1 cellular context compared by ENCODE assay signal in the genomic region with DNA sequence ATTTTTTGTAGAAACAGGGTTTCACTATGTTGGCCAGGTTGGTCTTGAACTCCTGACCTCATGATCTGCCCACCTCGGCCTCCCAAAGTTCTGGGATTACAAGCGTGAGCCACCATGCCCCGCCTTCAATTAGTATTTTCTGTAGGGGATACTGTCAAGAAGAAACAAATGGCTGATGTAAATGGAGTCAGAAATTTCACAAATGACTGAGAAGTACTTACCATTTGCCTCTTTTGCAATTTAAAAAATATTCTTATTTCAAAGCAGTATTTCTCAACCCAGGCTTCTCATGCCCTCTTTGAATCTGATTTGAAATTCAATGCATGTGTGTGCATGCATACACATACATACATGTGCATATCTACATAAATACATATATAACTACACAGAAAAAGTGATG.
TF ChIP-seq lines count a peak whose summit lies in the region.

No MANE protein-coding gene starts in this region.

TF ChIP-seq in HepG2, 621 proteins besides CTCF, POLR2A, EP300 and RAD21 (continued from another document):
- peak; percentile 24; the same call in 1 of the 2 replicates for TF ChIP-seq GATAD2A (CRISPR knock-in tag; IDR thresholded peaks at IDR 0.05)
- peak; percentile 33; the same call in 1 of the 2 replicates for TF ChIP-seq ZBTB33 (CRISPR knock-in tag; IDR thresholded peaks at IDR 0.05)
- peak; percentile 63 for TF ChIP-seq CEBPG (CRISPR knock-in tag; IDR thresholded peaks at IDR 0.05)
- TF ChIP-seq, protein P1, sequence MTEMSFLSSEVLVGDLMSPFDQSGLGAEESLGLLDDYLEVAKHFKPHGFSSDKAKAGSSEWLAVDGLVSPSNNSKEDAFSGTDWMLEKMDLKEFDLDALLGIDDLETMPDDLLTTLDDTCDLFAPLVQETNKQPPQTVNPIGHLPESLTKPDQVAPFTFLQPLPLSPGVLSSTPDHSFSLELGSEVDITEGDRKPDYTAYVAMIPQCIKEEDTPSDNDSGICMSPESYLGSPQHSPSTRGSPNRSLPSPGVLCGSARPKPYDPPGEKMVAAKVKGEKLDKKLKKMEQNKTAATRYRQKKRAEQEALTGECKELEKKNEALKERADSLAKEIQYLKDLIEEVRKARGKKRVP (CRISPR knock-in tag; IDR thresholded peaks at IDR 0.05) = peak in 1 of 2 experiments; percentile 93; a peak in 2 of 4 replicates
